In genomic region chr1:205168291-205168690, GRCh38 we compare ENCODE assay signal across 23 cellular contexts. TPM values are rescaled to one million over a fixed set of nuclear protein-coding genes. Genes with fewer than 3 reads are reported as not detected.
DNase-seq lines count a peak whose midpoint lies in the region; ATAC-seq and TF ChIP-seq lines count a peak whose summit lies in the region.
"Had no signal": no experiment of that assay in that cellular context is flagged by ENCODE, and none has a peak within 500 bp of the region (broad histone marks: within the 10 kb centered on the region; RNA-seq: fewer than 3 reads in every experiment).

No MANE protein-coding gene starts in this region.

- H3K27me3 Mint-ChIP-seq in HFFc6 (ENCODE audit: insufficient read depth), result no peaks in the 10 kb centered on the region; the same call in 1 of the 2 replicates

- peaks cover 53% of the 10 kb centered on the region for H3K36me3 Mint-ChIP-seq in HFFc6 (ENCODE audit: low read depth)

- in situ Hi-C loops in astrocyte of the spinal cord (cut with HindIII; ENCODE audit: low sequenced_read_pairs), result no loop called here

- H3K4me1 ChIP-seq in psoas muscle, result peaks cover 50% of the 10 kb centered on the region

- peak overlapping the region; percentile 71 for H3K27ac ChIP-seq in psoas muscle
- H3K27ac ChIP-seq: A549, C4-2B, SJCRH30 had no signal

- ATAC-seq in psoas muscle (no peak), GM21447 (IDR thresholded peaks at IDR 0.05; ENCODE audit: unreplicated experiment) (no peak)
- ATAC-seq: A549; CD8-positive, alpha-beta T cell; PC-3; Right ventricle myocardium inferior; SK-N-SH treated with all-trans-retinoic acid at 6 μM for 48 hours had no signal

- peak; percentile 42 for DNase-seq in ELR (ENCODE audit: low read depth)
- DNase-seq in HFFc6, result no peak
- peak; percentile 22 for DNase-seq in astrocyte of the spinal cord (ENCODE audit: low read depth, low spot score)
- DNase-seq in psoas muscle, result no peak
- DNase-seq in NCI-H524 (lab: John Stamatoyannopoulos, UW), result no peak
- DNase-seq in activated naive CD4-positive, alpha-beta T cell (lab: John Stamatoyannopoulos, UW), result no peak
- DNase-seq: Caco-2; CD8-positive, alpha-beta T cell; GDM1; Karpas-422; NCI-H1105 treated with DMSO at 0.1 percent for 48 hours; NCI-H146; NCI-H1930; NCI-H2107; NCI-H524 treated with DMSO at 0.1 percent for 48 hours; NCI-H774; PC-3; SJCRH30 had no signal

- peak overlapping the region; percentile 59 for H3K27ac Mint-ChIP-seq in HFFc6
- H3K27ac Mint-ChIP-seq: CD8-positive, alpha-beta T cell had no signal

- H3K27me3 ChIP-seq in psoas muscle (ENCODE audit: insufficient read depth in 3 of 3, low read length in 2 of 3), result no peaks in the 10 kb centered on the region
- H3K27me3 ChIP-seq: SJCRH30 had no signal

- H3K4me1 Mint-ChIP-seq in HFFc6 (ENCODE audit: low read depth), result peaks cover 49% of the 10 kb centered on the region

- H3K4me3 Mint-ChIP-seq in HFFc6, result no peak overlapping the region
- H3K4me3 Mint-ChIP-seq: CD8-positive, alpha-beta T cell had no signal

- H3K9me3 Mint-ChIP-seq in HFFc6, result no peaks in the 10 kb centered on the region
- H3K9me3 Mint-ChIP-seq: CD8-positive, alpha-beta T cell had no signal

- TF ChIP-seq CTCF in HFFc6 (IDR thresholded peaks at IDR 0.05) (no peak), astrocyte of the spinal cord (IDR thresholded peaks at IDR 0.05; ENCODE audit: low read depth, low read length) (no peak), psoas muscle (IDR thresholded peaks at IDR 0.05) (no peak)

- peaks cover 6 to 47% of the 10 kb centered on the region in 2 donors for H3K36me3 ChIP-seq in psoas muscle (ENCODE audit: insufficient read depth in 1 of 2, low read depth in 1 of 2)

- H3K9me3 ChIP-seq in psoas muscle, result no peaks in the 10 kb centered on the region
- H3K9me3 ChIP-seq: A549, Caco-2, SJCRH30 had no signal

- 56 to 85% (median 78%) methylated on average over 1 of the region's 1 CpG for WGBS in psoas muscle, 3 donors

- H3K4me3 ChIP-seq in astrocyte of the spinal cord (ENCODE audit: low read depth, low read length) (no peak overlapping the region), psoas muscle (no peak overlapping the region)
- H3K4me3 ChIP-seq: A549, SJCRH30 had no signal

- intact Hi-C loops in psoas muscle (cut with DNase I), result loop anchor here in 1 of 2 donors (5.0 kb wide), 1 partner anchor 34 kb away; no protein-coding TSS in a partner anchor

RNA-seq across cellular contexts. Expression of gene DSTYK, which starts 43.2 kb away (rescaled TPM):
- 10 to 100 TPM; 13.1 to 17.5 (median 13.9) TPM for total RNA-seq in HFFc6 (2021; fragmentation: NEBNext Ultra II Directional; extraction: Animal tissue kit (Norgen Biotek cat#: 25700))
- 10 to 100 TPM in 3 of 4 donors, 1 to 10 TPM in 1; 10.0 to 22.6 (median 13.9) TPM for total RNA-seq in psoas muscle
- polyA plus RNA-seq in psoas muscle, result 10 to 100 TPM in 1 of 3 donors, 1 to 10 TPM in 2; 2.3 to 19.3 (median 5.2) TPM

RNA-seq across cellular contexts. Expression of gene RBBP5, which starts 46.5 kb away (rescaled TPM):
- 10 to 100 TPM; 13.6 to 16.2 (median 15.8) TPM for total RNA-seq in HFFc6 (2021; fragmentation: NEBNext Ultra II Directional; extraction: Animal tissue kit (Norgen Biotek cat#: 25700))
- total RNA-seq in psoas muscle, result 10 to 100 TPM; 10.7 to 15.2 (median 13.3) TPM
- 10 to 100 TPM in 1 of 3 donors, 1 to 10 TPM in 2; 6.8 to 28.9 (median 8.3) TPM for polyA plus RNA-seq in psoas muscle

RNA-seq across cellular contexts. Expression of gene TMCC2, which starts 59.5 kb away (rescaled TPM):
- 1 to 10 TPM; 3.4 to 4.2 (median 3.9) TPM for total RNA-seq in HFFc6 (2021; fragmentation: NEBNext Ultra II Directional; extraction: Animal tissue kit (Norgen Biotek cat#: 25700))
- total RNA-seq in psoas muscle, result 10 to 100 TPM in 1 of 4 donors, 1 to 10 TPM in 3; 3.4 to 21.4 (median 6.9) TPM
- 10 to 100 TPM in 1 of 3 donors, 1 to 10 TPM in 1, under 1 TPM in 1; 0.66 to 17.5 (median 4.3) TPM for polyA plus RNA-seq in psoas muscle

Comparison
In these comparisons a context has a peak if more than half of its experiments do, and no peak if none do; other contexts are left out.
1. DNase-seq: peak in ELR (single experiment) and astrocyte of the spinal cord (single experiment); none in HFFc6 (single experiment), psoas muscle (0 of 2), NCI-H524 (0 of 2) and activated naive CD4-positive, alpha-beta T cell (0 of 4).